1 cellular context compared by ENCODE assay signal in the genomic region with DNA sequence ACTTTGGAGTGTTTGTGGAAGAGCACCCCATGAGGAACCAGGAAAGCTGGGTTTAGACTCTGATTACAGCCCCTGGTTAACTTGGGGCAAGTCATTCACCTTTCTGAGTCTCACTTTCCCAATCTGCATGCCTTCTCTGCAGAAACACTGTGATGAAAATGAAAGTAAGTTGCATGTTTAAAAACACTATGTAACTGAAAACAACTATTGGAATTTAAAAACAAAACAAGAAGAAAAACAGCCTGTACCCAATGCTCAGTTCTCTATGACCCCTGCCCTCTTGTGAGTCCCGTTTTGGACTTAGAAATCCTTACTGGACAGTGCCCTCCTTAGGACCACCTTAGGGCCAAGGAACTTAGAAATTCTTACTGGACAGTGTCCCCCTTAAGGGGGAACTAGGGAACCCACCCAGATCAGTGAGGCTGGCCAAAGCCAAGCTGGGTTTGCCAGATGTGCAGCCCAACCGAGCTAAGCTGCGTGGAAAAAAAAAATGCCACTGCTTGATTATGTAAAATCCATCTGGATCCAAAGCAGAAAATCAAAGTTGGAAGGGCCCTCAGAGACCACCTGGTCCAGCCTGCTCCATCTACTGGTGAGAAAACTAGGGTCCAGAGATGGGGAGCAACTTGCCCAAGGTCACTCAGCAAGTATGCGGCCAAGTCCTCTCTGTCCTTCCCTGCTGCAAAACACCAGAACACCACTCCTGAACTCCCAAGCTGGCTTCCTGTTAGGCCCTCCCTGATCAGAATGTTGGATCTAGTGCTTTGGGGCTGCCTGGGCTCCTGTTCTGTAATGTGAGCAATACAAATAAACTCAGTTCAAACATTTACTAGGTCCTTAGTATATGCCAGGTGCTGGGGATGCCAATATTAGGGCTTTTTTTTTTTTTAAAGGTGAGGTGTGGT.
TF ChIP-seq lines count a peak whose summit lies in the region.

No MANE protein-coding gene starts in this region.

TF ChIP-seq in WTC11, 78 proteins besides CTCF, POLR2A, EP300 and RAD21 (continued from another document):
- TF ChIP-seq, protein P1, sequence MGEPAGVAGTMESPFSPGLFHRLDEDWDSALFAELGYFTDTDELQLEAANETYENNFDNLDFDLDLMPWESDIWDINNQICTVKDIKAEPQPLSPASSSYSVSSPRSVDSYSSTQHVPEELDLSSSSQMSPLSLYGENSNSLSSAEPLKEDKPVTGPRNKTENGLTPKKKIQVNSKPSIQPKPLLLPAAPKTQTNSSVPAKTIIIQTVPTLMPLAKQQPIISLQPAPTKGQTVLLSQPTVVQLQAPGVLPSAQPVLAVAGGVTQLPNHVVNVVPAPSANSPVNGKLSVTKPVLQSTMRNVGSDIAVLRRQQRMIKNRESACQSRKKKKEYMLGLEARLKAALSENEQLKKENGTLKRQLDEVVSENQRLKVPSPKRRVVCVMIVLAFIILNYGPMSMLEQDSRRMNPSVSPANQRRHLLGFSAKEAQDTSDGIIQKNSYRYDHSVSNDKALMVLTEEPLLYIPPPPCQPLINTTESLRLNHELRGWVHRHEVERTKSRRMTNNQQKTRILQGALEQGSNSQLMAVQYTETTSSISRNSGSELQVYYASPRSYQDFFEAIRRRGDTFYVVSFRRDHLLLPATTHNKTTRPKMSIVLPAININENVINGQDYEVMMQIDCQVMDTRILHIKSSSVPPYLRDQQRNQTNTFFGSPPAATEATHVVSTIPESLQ (CRISPR knock-in tag; IDR thresholded peaks at IDR 0.05), result no peak
- TF ChIP-seq FOXP1 (CRISPR knock-in tag; IDR thresholded peaks at IDR 0.05; ENCODE audit: borderline replicate concordance) (no peak), SMAD3 (CRISPR knock-in tag; IDR thresholded peaks at IDR 0.05; ENCODE audit: borderline replicate concordance) (no peak), ELF4 (CRISPR knock-in tag; IDR thresholded peaks at IDR 0.05; ENCODE audit: low read depth) (no peak), SP1 (CRISPR knock-in tag; conservative IDR thresholded peaks at IDR 0.05) (no peak), ZNF416 (CRISPR knock-in tag; IDR thresholded peaks at IDR 0.05) (no peak), NFYB (CRISPR knock-in tag; conservative IDR thresholded peaks at IDR 0.05; ENCODE audit: low read depth) (no peak), ATF1 (CRISPR knock-in tag; IDR thresholded peaks at IDR 0.05) (no peak), RELA (CRISPR knock-in tag; IDR thresholded peaks at IDR 0.05; ENCODE audit: borderline replicate concordance) (no peak)
- TF ChIP-seq, protein P2, sequence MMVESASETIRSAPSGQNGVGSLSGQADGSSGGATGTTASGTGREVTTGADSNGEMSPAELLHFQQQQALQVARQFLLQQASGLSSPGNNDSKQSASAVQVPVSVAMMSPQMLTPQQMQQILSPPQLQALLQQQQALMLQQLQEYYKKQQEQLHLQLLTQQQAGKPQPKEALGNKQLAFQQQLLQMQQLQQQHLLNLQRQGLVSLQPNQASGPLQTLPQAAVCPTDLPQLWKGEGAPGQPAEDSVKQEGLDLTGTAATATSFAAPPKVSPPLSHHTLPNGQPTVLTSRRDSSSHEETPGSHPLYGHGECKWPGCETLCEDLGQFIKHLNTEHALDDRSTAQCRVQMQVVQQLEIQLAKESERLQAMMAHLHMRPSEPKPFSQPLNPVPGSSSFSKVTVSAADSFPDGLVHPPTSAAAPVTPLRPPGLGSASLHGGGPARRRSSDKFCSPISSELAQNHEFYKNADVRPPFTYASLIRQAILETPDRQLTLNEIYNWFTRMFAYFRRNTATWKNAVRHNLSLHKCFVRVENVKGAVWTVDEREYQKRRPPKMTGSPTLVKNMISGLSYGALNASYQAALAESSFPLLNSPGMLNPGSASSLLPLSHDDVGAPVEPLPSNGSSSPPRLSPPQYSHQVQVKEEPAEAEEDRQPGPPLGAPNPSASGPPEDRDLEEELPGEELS (CRISPR knock-in tag; IDR thresholded peaks at IDR 0.05), result no peak
- TF ChIP-seq, protein P3, sequence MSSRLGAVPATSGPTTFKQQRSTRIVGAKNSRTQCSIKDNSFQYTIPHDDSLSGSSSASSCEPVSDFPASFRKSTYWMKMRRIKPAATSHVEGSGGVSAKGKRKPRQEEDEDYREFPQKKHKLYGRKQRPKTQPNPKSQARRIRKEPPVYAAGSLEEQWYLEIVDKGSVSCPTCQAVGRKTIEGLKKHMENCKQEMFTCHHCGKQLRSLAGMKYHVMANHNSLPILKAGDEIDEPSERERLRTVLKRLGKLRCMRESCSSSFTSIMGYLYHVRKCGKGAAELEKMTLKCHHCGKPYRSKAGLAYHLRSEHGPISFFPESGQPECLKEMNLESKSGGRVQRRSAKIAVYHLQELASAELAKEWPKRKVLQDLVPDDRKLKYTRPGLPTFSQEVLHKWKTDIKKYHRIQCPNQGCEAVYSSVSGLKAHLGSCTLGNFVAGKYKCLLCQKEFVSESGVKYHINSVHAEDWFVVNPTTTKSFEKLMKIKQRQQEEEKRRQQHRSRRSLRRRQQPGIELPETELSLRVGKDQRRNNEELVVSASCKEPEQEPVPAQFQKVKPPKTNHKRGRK (CRISPR knock-in tag; IDR thresholded peaks at IDR 0.05; ENCODE audit: borderline replicate concordance), result no peak
- TF ChIP-seq, protein P4, sequence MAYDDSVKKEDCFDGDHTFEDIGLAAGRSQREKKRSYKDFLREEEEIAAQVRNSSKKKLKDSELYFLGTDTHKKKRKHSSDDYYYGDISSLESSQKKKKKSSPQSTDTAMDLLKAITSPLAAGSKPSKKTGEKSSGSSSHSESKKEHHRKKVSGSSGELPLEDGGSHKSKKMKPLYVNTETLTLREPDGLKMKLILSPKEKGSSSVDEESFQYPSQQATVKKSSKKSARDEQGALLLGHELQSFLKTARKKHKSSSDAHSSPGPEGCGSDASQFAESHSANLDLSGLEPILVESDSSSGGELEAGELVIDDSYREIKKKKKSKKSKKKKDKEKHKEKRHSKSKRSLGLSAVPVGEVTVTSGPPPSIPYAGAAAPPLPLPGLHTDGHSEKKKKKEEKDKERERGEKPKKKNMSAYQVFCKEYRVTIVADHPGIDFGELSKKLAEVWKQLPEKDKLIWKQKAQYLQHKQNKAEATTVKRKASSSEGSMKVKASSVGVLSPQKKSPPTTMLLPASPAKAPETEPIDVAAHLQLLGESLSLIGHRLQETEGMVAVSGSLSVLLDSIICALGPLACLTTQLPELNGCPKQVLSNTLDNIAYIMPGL (CRISPR knock-in tag; IDR thresholded peaks at IDR 0.05), result no peak
- TF ChIP-seq, protein P5, sequence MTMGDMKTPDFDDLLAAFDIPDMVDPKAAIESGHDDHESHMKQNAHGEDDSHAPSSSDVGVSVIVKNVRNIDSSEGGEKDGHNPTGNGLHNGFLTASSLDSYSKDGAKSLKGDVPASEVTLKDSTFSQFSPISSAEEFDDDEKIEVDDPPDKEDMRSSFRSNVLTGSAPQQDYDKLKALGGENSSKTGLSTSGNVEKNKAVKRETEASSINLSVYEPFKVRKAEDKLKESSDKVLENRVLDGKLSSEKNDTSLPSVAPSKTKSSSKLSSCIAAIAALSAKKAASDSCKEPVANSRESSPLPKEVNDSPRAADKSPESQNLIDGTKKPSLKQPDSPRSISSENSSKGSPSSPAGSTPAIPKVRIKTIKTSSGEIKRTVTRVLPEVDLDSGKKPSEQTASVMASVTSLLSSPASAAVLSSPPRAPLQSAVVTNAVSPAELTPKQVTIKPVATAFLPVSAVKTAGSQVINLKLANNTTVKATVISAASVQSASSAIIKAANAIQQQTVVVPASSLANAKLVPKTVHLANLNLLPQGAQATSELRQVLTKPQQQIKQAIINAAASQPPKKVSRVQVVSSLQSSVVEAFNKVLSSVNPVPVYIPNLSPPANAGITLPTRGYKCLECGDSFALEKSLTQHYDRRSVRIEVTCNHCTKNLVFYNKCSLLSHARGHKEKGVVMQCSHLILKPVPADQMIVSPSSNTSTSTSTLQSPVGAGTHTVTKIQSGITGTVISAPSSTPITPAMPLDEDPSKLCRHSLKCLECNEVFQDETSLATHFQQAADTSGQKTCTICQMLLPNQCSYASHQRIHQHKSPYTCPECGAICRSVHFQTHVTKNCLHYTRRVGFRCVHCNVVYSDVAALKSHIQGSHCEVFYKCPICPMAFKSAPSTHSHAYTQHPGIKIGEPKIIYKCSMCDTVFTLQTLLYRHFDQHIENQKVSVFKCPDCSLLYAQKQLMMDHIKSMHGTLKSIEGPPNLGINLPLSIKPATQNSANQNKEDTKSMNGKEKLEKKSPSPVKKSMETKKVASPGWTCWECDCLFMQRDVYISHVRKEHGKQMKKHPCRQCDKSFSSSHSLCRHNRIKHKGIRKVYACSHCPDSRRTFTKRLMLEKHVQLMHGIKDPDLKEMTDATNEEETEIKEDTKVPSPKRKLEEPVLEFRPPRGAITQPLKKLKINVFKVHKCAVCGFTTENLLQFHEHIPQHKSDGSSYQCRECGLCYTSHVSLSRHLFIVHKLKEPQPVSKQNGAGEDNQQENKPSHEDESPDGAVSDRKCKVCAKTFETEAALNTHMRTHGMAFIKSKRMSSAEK (CRISPR knock-in tag; IDR thresholded peaks at IDR 0.05; ENCODE audit: borderline replicate concordance), result no peak
- TF ChIP-seq, protein P6, sequence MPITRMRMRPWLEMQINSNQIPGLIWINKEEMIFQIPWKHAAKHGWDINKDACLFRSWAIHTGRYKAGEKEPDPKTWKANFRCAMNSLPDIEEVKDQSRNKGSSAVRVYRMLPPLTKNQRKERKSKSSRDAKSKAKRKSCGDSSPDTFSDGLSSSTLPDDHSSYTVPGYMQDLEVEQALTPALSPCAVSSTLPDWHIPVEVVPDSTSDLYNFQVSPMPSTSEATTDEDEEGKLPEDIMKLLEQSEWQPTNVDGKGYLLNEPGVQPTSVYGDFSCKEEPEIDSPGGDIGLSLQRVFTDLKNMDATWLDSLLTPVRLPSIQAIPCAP (CRISPR knock-in tag; IDR thresholded peaks at IDR 0.05), result no peak
- TF ChIP-seq, protein P7, sequence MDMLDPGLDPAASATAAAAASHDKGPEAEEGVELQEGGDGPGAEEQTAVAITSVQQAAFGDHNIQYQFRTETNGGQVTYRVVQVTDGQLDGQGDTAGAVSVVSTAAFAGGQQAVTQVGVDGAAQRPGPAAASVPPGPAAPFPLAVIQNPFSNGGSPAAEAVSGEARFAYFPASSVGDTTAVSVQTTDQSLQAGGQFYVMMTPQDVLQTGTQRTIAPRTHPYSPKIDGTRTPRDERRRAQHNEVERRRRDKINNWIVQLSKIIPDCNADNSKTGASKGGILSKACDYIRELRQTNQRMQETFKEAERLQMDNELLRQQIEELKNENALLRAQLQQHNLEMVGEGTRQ (CRISPR knock-in tag; IDR thresholded peaks at IDR 0.05), result no peak
